ENCODE assay signal across 13 cellular contexts in the genomic region with DNA sequence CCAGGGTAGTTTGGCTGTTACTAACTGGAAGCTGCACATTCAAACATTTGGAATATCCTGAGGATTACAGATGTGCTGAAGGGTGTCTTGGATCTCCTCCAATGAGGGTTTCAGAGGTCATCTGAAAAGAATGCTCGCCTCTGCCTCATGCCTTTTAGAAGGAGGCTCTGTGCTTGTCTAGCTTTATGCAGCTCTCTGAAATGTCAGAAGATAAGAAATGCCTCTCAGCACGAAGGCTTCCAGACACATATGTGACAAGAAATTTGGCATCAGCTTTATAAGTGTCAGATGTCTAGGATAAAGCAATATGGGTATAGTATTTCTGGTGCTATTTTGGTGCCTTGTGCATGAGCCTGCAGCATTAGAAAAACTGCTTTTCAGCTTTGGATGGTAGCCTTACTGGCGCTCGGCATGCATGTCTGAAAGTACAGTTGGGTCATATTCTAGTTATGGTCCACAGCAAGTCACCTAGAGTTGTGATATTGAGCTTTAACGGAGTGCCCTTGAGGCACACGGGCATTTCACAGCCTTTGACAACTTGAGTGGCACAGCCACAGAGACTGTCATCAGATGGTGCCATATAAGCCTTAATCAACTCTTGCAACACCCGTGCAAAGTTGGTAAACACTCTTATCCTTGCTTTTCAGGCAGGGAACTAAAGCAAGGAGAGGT.
DNase-seq lines count a peak whose midpoint lies in the region; ATAC-seq and TF ChIP-seq lines count a peak whose summit lies in the region.
"Had no signal": no experiment of that assay in that cellular context is flagged by ENCODE, and none has a peak within 500 bp of the region (broad histone marks: within the 10 kb centered on the region; RNA-seq: fewer than 3 reads in every experiment).

No MANE protein-coding gene starts in this region.

- no peak overlapping the region for H3K4me3 Mint-ChIP-seq in naive thymus-derived CD8-positive, alpha-beta T cell
- H3K4me3 Mint-ChIP-seq in CD4-positive, alpha-beta memory T cell = no peak overlapping the region
- H3K4me3 Mint-ChIP-seq: stimulated activated memory B cell treated with anti-CD40 and anti-IgM and Interleukin-4, amounts not matched to agents 10 μg/mL and 1 μg/mL and 100 μg/mL, for 72 hours; T-helper 1 cell treated with Interleukin-12 subunit alpha and Interleukin-12 subunit beta and Interleukin-4 antibody, amounts not matched to agents 30 μg/mL and 1 μg/mL, for 36 hours had no signal

- H3K4me3 ChIP-seq in HFF-Myc (replicated peaks; ENCODE audit: low read depth, low read length) = no peak overlapping the region
- H3K4me3 ChIP-seq in adipocyte (ENCODE audit: low read length) = peak overlapping the region; percentile 12
- H3K4me3 ChIP-seq in heart left ventricle = peak overlapping the region in 2 of 12 donors; percentile 12 to 27
- H3K4me3 ChIP-seq in skeletal muscle tissue (ENCODE audit: low read length in 3 of 3) = peak overlapping the region; percentile 35 to 46 (median 45)
- no peak overlapping the region for H3K4me3 ChIP-seq in A673 (ENCODE audit: low read depth, low read length, poor library complexity, severe bottlenecking)
- H3K4me3 ChIP-seq in CD4-positive, alpha-beta memory T cell (ENCODE audit: low read length in 2 of 2) = no peak overlapping the region

- DNase-seq in HFF-Myc (ENCODE audit: extremely low read depth, low read depth) = peak; percentile 79
- DNase-seq in adipocyte (ENCODE audit: low read depth) = peak; percentile 80
- DNase-seq in heart left ventricle = peak in 4 of 5 donors; percentile 28 to 45 (median 38)
- DNase-seq in A673 (ENCODE audit: low spot score) = no peak
- no peak for DNase-seq in naive thymus-derived CD8-positive, alpha-beta T cell
- DNase-seq in NCI-H2227 (lab: John Stamatoyannopoulos, UW; ENCODE audit: unreplicated experiment) = no peak
- DNase-seq in CD4-positive, alpha-beta memory T cell = no peak
- DNase-seq: hippocampal formation; NCI-H526; stimulated activated CD4-positive, alpha-beta T cell treated with anti-CD3 and anti-CD28 coated beads, Interleukin-15, amount 100 ng/mL, for 24 hours had no signal

- H3K9me3 Mint-ChIP-seq in naive thymus-derived CD8-positive, alpha-beta T cell = no peaks in the 10 kb centered on the region
- H3K9me3 Mint-ChIP-seq in CD4-positive, alpha-beta memory T cell = no peaks in the 10 kb centered on the region
- H3K9me3 Mint-ChIP-seq: stimulated activated memory B cell treated with anti-CD40 and anti-IgM and Interleukin-4, amounts not matched to agents 10 μg/mL and 1 μg/mL and 100 μg/mL, for 72 hours; T-helper 1 cell treated with Interleukin-12 subunit alpha and Interleukin-12 subunit beta and Interleukin-4 antibody, amounts not matched to agents 30 μg/mL and 1 μg/mL, for 36 hours had no signal

- intact Hi-C loops in heart left ventricle (cut with DNase I) = loop anchor here in 3 of 10 donors (5.0 kb wide), 1 partner anchor 71 kb away; the partner anchor contains the start of gene PGRMC2 (in 3 of the 3)
- intact Hi-C loops in A673 (cut with micrococcal nuclease; ENCODE audit: unreplicated experiment) = no loop called here
- intact Hi-C loops in CD4-positive, alpha-beta memory T cell (cut with micrococcal nuclease) = no loop called here

- no peak overlapping the region for H3K27ac Mint-ChIP-seq in naive thymus-derived CD8-positive, alpha-beta T cell
- H3K27ac Mint-ChIP-seq in CD4-positive, alpha-beta memory T cell = no peak overlapping the region
- H3K27ac Mint-ChIP-seq: stimulated activated memory B cell treated with anti-CD40 and anti-IgM and Interleukin-4, amounts not matched to agents 10 μg/mL and 1 μg/mL and 100 μg/mL, for 72 hours; T-helper 1 cell treated with Interleukin-12 subunit alpha and Interleukin-12 subunit beta and Interleukin-4 antibody, amounts not matched to agents 30 μg/mL and 1 μg/mL, for 36 hours had no signal

- TF ChIP-seq POLR2A in heart left ventricle (IDR thresholded peaks at IDR 0.05) = no peak

- TF ChIP-seq CTCF in HFF-Myc (IDR thresholded peaks at IDR 0.05; ENCODE audit: low read depth, low read length, missing control alignments) = no peak
- no peak for TF ChIP-seq CTCF in heart left ventricle (IDR thresholded peaks at IDR 0.05)
- TF ChIP-seq CTCF in A673 (conservative IDR thresholded peaks at IDR 0.05; ENCODE audit: low read depth, low read length) = no peak

- CTCF ChIA-PET in A673 (lab: Charles Lee) = interaction anchor here (0.6 kb wide), 1 partner anchor 1058 kb away, joined by 3 read pairs; no protein-coding TSS in a partner anchor
- CTCF ChIA-PET in CD4-positive, alpha-beta memory T cell (lab: Charles Lee; ENCODE audit: partially characterized antibody) = no interaction called here

- H3K36me3 ChIP-seq in adipocyte (ENCODE audit: control insufficient read depth, insufficient read depth, low read length, severe bottlenecking) = no peaks in the 10 kb centered on the region
- no peaks in the 10 kb centered on the region for H3K36me3 ChIP-seq in heart left ventricle
- no peaks in the 10 kb centered on the region for H3K36me3 ChIP-seq in skeletal muscle tissue (ENCODE audit: control insufficient read depth in 3 of 3, insufficient read depth in 3 of 3, low read length in 3 of 3)
- no peaks in the 10 kb centered on the region for H3K36me3 ChIP-seq in A673 (ENCODE audit: insufficient read depth, low read length, poor library complexity, severe bottlenecking)
- H3K36me3 ChIP-seq in CD4-positive, alpha-beta memory T cell (ENCODE audit: insufficient read depth, low read length) = no peaks in the 10 kb centered on the region

- peak; percentile 70 to 91 (median 86) for ATAC-seq in heart left ventricle
- no peak for ATAC-seq in naive thymus-derived CD8-positive, alpha-beta T cell
- ATAC-seq: stimulated activated memory B cell treated with anti-CD40 and anti-IgM and Interleukin-4, amounts not matched to agents 10 μg/mL and 1 μg/mL and 100 μg/mL, for 72 hours had no signal

- H3K9ac ChIP-seq in adipocyte (ENCODE audit: low read length) (peak overlapping the region; percentile 45), skeletal muscle tissue (ENCODE audit: low read depth in 1 of 3, low read length in 3 of 3) (peak overlapping the region; percentile 40 to 58 (median 51))

- H3K4me1 Mint-ChIP-seq in naive thymus-derived CD8-positive, alpha-beta T cell = no peaks in the 10 kb centered on the region
- H3K4me1 Mint-ChIP-seq in CD4-positive, alpha-beta memory T cell = no peaks in the 10 kb centered on the region
- H3K4me1 Mint-ChIP-seq: stimulated activated memory B cell treated with anti-CD40 and anti-IgM and Interleukin-4, amounts not matched to agents 10 μg/mL and 1 μg/mL and 100 μg/mL, for 72 hours had no signal

- no peaks in the 10 kb centered on the region for H3K27me3 Mint-ChIP-seq in naive thymus-derived CD8-positive, alpha-beta T cell
- H3K27me3 Mint-ChIP-seq in CD4-positive, alpha-beta memory T cell = peaks cover 0 to 2% of the 10 kb centered on the region in 2 donors
- H3K27me3 Mint-ChIP-seq: stimulated activated memory B cell treated with anti-CD40 and anti-IgM and Interleukin-4, amounts not matched to agents 10 μg/mL and 1 μg/mL and 100 μg/mL, for 72 hours had no signal

- peaks cover 5 to 9% (median 7%) of the 10 kb centered on the region in 3 donors for H3K36me3 Mint-ChIP-seq in naive thymus-derived CD8-positive, alpha-beta T cell
- H3K36me3 Mint-ChIP-seq in CD4-positive, alpha-beta memory T cell = peaks cover 0 to 4% of the 10 kb centered on the region in 2 donors

- BruUV-seq in A673 (replicated peaks; lab: Mats Ljungman, UMichigan) = no TSS peak

- H3K27ac ChIP-seq in heart left ventricle (peak overlapping the region in 11 of 12 donors; percentile 21 to 87 (median 72)), skeletal muscle tissue (ENCODE audit: low read depth, low read length) (peak overlapping the region; percentile 81), A673 (ENCODE audit: low read depth, low read length, poor library complexity, severe bottlenecking) (no peak overlapping the region)
- H3K27ac ChIP-seq in CD4-positive, alpha-beta memory T cell (ENCODE audit: low read depth, low read length) = no peak overlapping the region

- H3K4me1 ChIP-seq in adipocyte (ENCODE audit: control insufficient read depth, insufficient read depth, low read length) = peaks cover 44% of the 10 kb centered on the region
- peaks cover 0 to 44% (median 23%) of the 10 kb centered on the region in 12 donors for H3K4me1 ChIP-seq in heart left ventricle
- H3K4me1 ChIP-seq in skeletal muscle tissue (ENCODE audit: control insufficient read depth in 3 of 3, insufficient read depth in 3 of 3, low read length in 3 of 3) = peaks cover 21 to 28% (median 21%) of the 10 kb centered on the region in 3 donors
- no peaks in the 10 kb centered on the region for H3K4me1 ChIP-seq in A673 (ENCODE audit: insufficient read depth, low read length, poor library complexity, severe bottlenecking)
- H3K4me1 ChIP-seq in CD4-positive, alpha-beta memory T cell (ENCODE audit: insufficient read depth, low read length) = no peaks in the 10 kb centered on the region

- no peaks in the 10 kb centered on the region for H3K9me3 ChIP-seq in adipocyte (ENCODE audit: control insufficient read depth, low read length)
- no peaks in the 10 kb centered on the region for H3K9me3 ChIP-seq in heart left ventricle
- H3K9me3 ChIP-seq in skeletal muscle tissue (ENCODE audit: control insufficient read depth in 3 of 3, low read length in 3 of 3) = no peaks in the 10 kb centered on the region
- no peaks in the 10 kb centered on the region for H3K9me3 ChIP-seq in A673 (ENCODE audit: low read depth, low read length, poor library complexity, severe bottlenecking)
- no peaks in the 10 kb centered on the region for H3K9me3 ChIP-seq in CD4-positive, alpha-beta memory T cell (ENCODE audit: control insufficient read depth in 1 of 2, low read length in 2 of 2)

- POLR2A ChIA-PET in A673 (lab: Charles Lee; ENCODE audit: low non-redundant PET) = no interaction called here
- POLR2A ChIA-PET in naive thymus-derived CD8-positive, alpha-beta T cell (lab: Charles Lee) = no interaction called here
- POLR2A ChIA-PET in CD4-positive, alpha-beta memory T cell (lab: Charles Lee; ENCODE audit: partially characterized antibody) = no interaction called here

- WGBS in heart left ventricle, 4 donors = 33 to 55% (median 45%) methylated on average over 7 of the region's 7 CpGs

- H3K27me3 ChIP-seq in adipocyte (replicated peaks; ENCODE audit: control insufficient read depth, insufficient read depth, low read length) (no peaks in the 10 kb centered on the region), heart left ventricle (no peaks in the 10 kb centered on the region), skeletal muscle tissue (ENCODE audit: control insufficient read depth in 3 of 3, insufficient read depth in 3 of 3, low read length in 3 of 3) (no peaks in the 10 kb centered on the region), A673 (replicated peaks; ENCODE audit: insufficient read depth, low read depth, low read length, poor library complexity) (no peaks in the 10 kb centered on the region)
- no peaks in the 10 kb centered on the region for H3K27me3 ChIP-seq in CD4-positive, alpha-beta memory T cell (ENCODE audit: insufficient read depth, low read length)

Comparison
In these comparisons a context has a peak if more than half of its experiments do, and no peak if none do; other contexts are left out.
1. DNase-seq: peak in HFF-Myc (single experiment), adipocyte (single experiment) and heart left ventricle (4 of 5); none in A673 (single experiment), naive thymus-derived CD8-positive, alpha-beta T cell (0 of 10), NCI-H2227 (single experiment) and CD4-positive, alpha-beta memory T cell (0 of 5).
2. H3K4me3 ChIP-seq: peak in adipocyte (single experiment) and skeletal muscle tissue (3 of 3); none in HFF-Myc (single experiment), A673 (single experiment) and CD4-positive, alpha-beta memory T cell (0 of 2).
3. ATAC-seq: peak in heart left ventricle (4 of 4); none in naive thymus-derived CD8-positive, alpha-beta T cell (0 of 2).
4. H3K27ac ChIP-seq: peak in heart left ventricle (11 of 12) and skeletal muscle tissue (single experiment); none in A673 (single experiment) and CD4-positive, alpha-beta memory T cell (single experiment).